In genomic region chr20:25205277-25206062, GRCh38 we compare ENCODE assay signal across 16 cellular contexts. TPM values are rescaled to one million over a fixed set of nuclear protein-coding genes. Genes with fewer than 3 reads are reported as not detected.
A peak's percentile ranks its signal among the peaks of the same experiment; 100 is the strongest.
DNase-seq lines count a peak whose midpoint lies in the region; ATAC-seq and TF ChIP-seq lines count a peak whose summit lies in the region.
"Had no signal": no experiment of that assay in that cellular context is flagged by ENCODE, and none has a peak within 500 bp of the region (broad histone marks: within the 10 kb centered on the region; RNA-seq: fewer than 3 reads in every experiment).

No MANE protein-coding gene starts in this region.

- H3K27ac ChIP-seq in RWPE2 (ENCODE audit: poor library complexity, severe bottlenecking) (no peak overlapping the region), left ventricle myocardium inferior (replicated peaks) (peak overlapping the region; percentile 77), psoas muscle (no peak overlapping the region)
- H3K27ac ChIP-seq: cardiac muscle cell, right lobe of liver had no signal

- H3K27me3 Mint-ChIP-seq in CD14-positive monocyte (ENCODE audit: low read depth in 3 of 3), result peaks cover 0 to 4% (median 3%) of the 10 kb centered on the region in 3 donors
- H3K27me3 Mint-ChIP-seq: activated naive CD4-positive, alpha-beta T cell treated with anti-CD3 and anti-CD28 coated beads, Interleukin-2, amount 10 ng/mL, durations not matched to agents 7 days and 5 days; naive B cell; T-cell had no signal

- peaks cover 45% of the 10 kb centered on the region for H3K36me3 ChIP-seq in RWPE2 (ENCODE audit: low read depth)
- peaks cover 15% of the 10 kb centered on the region for H3K36me3 ChIP-seq in left ventricle myocardium inferior
- peaks cover 0 to 8% of the 10 kb centered on the region in 2 donors for H3K36me3 ChIP-seq in psoas muscle (ENCODE audit: insufficient read depth in 1 of 2, low read depth in 1 of 2)

- H3K27me3 ChIP-seq in RWPE2 (ENCODE audit: insufficient read depth, poor library complexity, severe bottlenecking) (no peaks in the 10 kb centered on the region), left ventricle myocardium inferior (ENCODE audit: low read depth) (no peaks in the 10 kb centered on the region), psoas muscle (ENCODE audit: insufficient read depth in 3 of 3, low read length in 2 of 3) (no peaks in the 10 kb centered on the region)
- H3K27me3 ChIP-seq: cardiac muscle cell, right lobe of liver had no signal

- H3K4me3 Mint-ChIP-seq in CD14-positive monocyte, result peak overlapping the region; percentile 59 to 80
- H3K4me3 Mint-ChIP-seq: activated naive CD4-positive, alpha-beta T cell treated with anti-CD3 and anti-CD28 coated beads, Interleukin-2, amount 10 ng/mL, durations not matched to agents 7 days and 5 days; T-cell had no signal

- ATAC-seq in RWPE2 (ENCODE audit: low read depth) (peak; percentile 41; the same call in 2 of the 3 replicates), psoas muscle (peak in 3 of 4 donors; percentile 17 to 23 (median 22))
- ATAC-seq: T-cell had no signal

- intact Hi-C loops in CD14-positive monocyte (cut with micrococcal nuclease) (loop anchor here in 1 of 2 donors (10.0 kb wide), 1 partner anchor 189 kb away; the partner anchor contains the start of gene ABHD12), left ventricle myocardium inferior (cut with micrococcal nuclease) (no loop called here), psoas muscle (cut with DNase I) (no loop called here)

- TF ChIP-seq CTCF in CD14-positive monocyte (IDR thresholded peaks at IDR 0.05) (no peak), RWPE2 (IDR thresholded peaks at IDR 0.05; ENCODE audit: poor library complexity, severe bottlenecking) (no peak), left ventricle myocardium inferior (IDR thresholded peaks at IDR 0.05; ENCODE audit: borderline replicate concordance) (no peak), psoas muscle (IDR thresholded peaks at IDR 0.05) (no peak), foreskin fibroblast (IDR thresholded peaks at IDR 0.05; ENCODE audit: low read depth, low read length) (no peak)

- H3K27ac Mint-ChIP-seq in CD14-positive monocyte, result peak overlapping the region; percentile 75 to 94 (median 92)
- H3K27ac Mint-ChIP-seq: activated naive CD4-positive, alpha-beta T cell treated with anti-CD3 and anti-CD28 coated beads, Interleukin-2, amount 10 ng/mL, durations not matched to agents 7 days and 5 days; T-cell had no signal

- H3K4me3 ChIP-seq in RWPE2 (ENCODE audit: severe bottlenecking) (no peak overlapping the region), left ventricle myocardium inferior (no peak overlapping the region), psoas muscle (no peak overlapping the region), foreskin fibroblast (ENCODE audit: low read depth in 1 of 2, low read length in 2 of 2) (no peak overlapping the region)
- H3K4me3 ChIP-seq: cardiac muscle cell, right lobe of liver had no signal

- peaks cover 24 to 30% of the 10 kb centered on the region in 2 donors for H3K36me3 Mint-ChIP-seq in CD14-positive monocyte

- in situ Hi-C loops in KBM-7 (cut with MboI; ENCODE audit: low pct_unique_long_range_greater_than_20kb, low sequenced_read_pairs), result no loop called here

- H3K9me3 Mint-ChIP-seq in CD14-positive monocyte, result no peaks in the 10 kb centered on the region
- H3K9me3 Mint-ChIP-seq: activated naive CD4-positive, alpha-beta T cell treated with anti-CD3 and anti-CD28 coated beads, Interleukin-2, amount 10 ng/mL, durations not matched to agents 7 days and 5 days; naive B cell; T-cell had no signal

- peaks cover 41% of the 10 kb centered on the region for H3K4me1 Mint-ChIP-seq in CD14-positive monocyte

- WGBS in psoas muscle, 3 donors, result 70 to 79% (median 71%) methylated on average over 18 to 21 of the region's 21 CpGs

- H3K4me1 ChIP-seq in RWPE2 (ENCODE audit: insufficient read depth, poor library complexity, severe bottlenecking) (peaks cover 8% of the 10 kb centered on the region), left ventricle myocardium inferior (peaks cover 74% of the 10 kb centered on the region), psoas muscle (peaks cover 6% of the 10 kb centered on the region)
- H3K4me1 ChIP-seq: right lobe of liver had no signal

- H3K9me3 ChIP-seq in RWPE2 (ENCODE audit: severe bottlenecking), result no peaks in the 10 kb centered on the region
- H3K9me3 ChIP-seq in left ventricle myocardium inferior (replicated peaks), result peaks cover 3% of the 10 kb centered on the region
- no peaks in the 10 kb centered on the region for H3K9me3 ChIP-seq in psoas muscle
- H3K9me3 ChIP-seq: right lobe of liver had no signal

- DNase-seq in CD14-positive monocyte (ENCODE audit: low spot score), result no peak
- DNase-seq in RWPE2 (ENCODE audit: low spot score), result no peak
- DNase-seq in left ventricle myocardium inferior, result no peak
- DNase-seq in psoas muscle, result no peak
- no peak for DNase-seq in NCI-H446 (lab: John Stamatoyannopoulos, UW)
- no peak for DNase-seq in foreskin fibroblast
- DNase-seq in cerebellar cortex (ENCODE audit: low spot score), result no peak
- DNase-seq in KBM-7, result no peak
- DNase-seq: activated CD8-positive, alpha-beta memory T cell treated with anti-CD3 and anti-CD28 coated beads, Interleukin-2, amount 50 U/mL, for 4 hours; activated naive CD4-positive, alpha-beta T cell treated with anti-CD3 and anti-CD28 coated beads, Interleukin-2, amount 10 ng/mL, durations not matched to agents 7 days and 5 days; naive B cell; NCI-H1436; stimulated activated naive CD4-positive, alpha-beta T cell treated with Interleukin-2 at 50 U/mL for 16 hours; T-cell had no signal

RNA-seq across cellular contexts. Expression of gene ENTPD6, which starts 10.0 kb away (rescaled TPM):
- polyA plus RNA-seq in CD14-positive monocyte (10 to 100 TPM; 36.2 to 47.0 TPM), psoas muscle (10 to 100 TPM; 38.9 to 65.3 (median 50.5) TPM)
- total RNA-seq in left ventricle myocardium inferior (106 TPM), psoas muscle (10 to 100 TPM; 28.7 to 42.1 (median 34.6) TPM)

RNA-seq across cellular contexts. Expression of gene PYGB, which starts 42.4 kb away (rescaled TPM):
- polyA plus RNA-seq in CD14-positive monocyte (10 to 100 TPM; 26.7 to 33.2 TPM), psoas muscle (1 to 10 TPM; 4.9 to 9.5 (median 8.6) TPM)
- total RNA-seq in left ventricle myocardium inferior (218 TPM), psoas muscle (10 to 100 TPM in 2 of 4 donors, 1 to 10 TPM in 2; 7.8 to 22.3 (median 10.6) TPM)
